10 cellular contexts compared by ENCODE assay signal in genomic region chr1:202105571-202106339, GRCh38. TPM values are rescaled to one million over a fixed set of nuclear protein-coding genes. Genes with fewer than 3 reads are reported as not detected.
A peak's percentile ranks its signal among the peaks of the same experiment; 100 is the strongest.
DNase-seq lines count a peak whose midpoint lies in the region; ATAC-seq lines count a peak whose summit lies in the region.
"Had no signal": no experiment of that assay in that cellular context is flagged by ENCODE, and none has a peak within 500 bp of the region (broad histone marks: within the 10 kb centered on the region; RNA-seq: fewer than 3 reads in every experiment).

No MANE protein-coding gene starts in this region.

- H3K4me3 ChIP-seq in ACC112 (ENCODE audit: low read depth, low read length) (no peak overlapping the region), HUES6 (ENCODE audit: low read depth, low read length) (peak overlapping the region; percentile 38), iPS-15b (ENCODE audit: low read depth, low read length) (peak overlapping the region; percentile 18)
- H3K4me3 ChIP-seq: sigmoid colon had no signal

- no peak for ATAC-seq in HG02884 (IDR thresholded peaks at IDR 0.05; ENCODE audit: unreplicated experiment)

- intact Hi-C loops in activated T-helper 1 cell treated with anti-CD3 and anti-CD28 coated beads, Interleukin-12 subunit alpha, Interleukin-12 subunit beta, Interleukin-2, Interleukin-4 antibody, amounts not matched to agents 30 ng/mL and 10 ng/mL and 1 ng/mL, durations not matched to agents 14 hours and 24 hours and 36 hours (cut with micrococcal nuclease), result no loop called here

- no peaks in the 10 kb centered on the region for H3K36me3 Mint-ChIP-seq in activated T-helper 1 cell treated with anti-CD3 and anti-CD28 coated beads, Interleukin-12 subunit alpha, Interleukin-12 subunit beta, Interleukin-2, Interleukin-4 antibody, amounts not matched to agents 30 ng/mL and 10 ng/mL and 1 ng/mL, durations not matched to agents 14 hours and 24 hours and 36 hours (ENCODE audit: low read depth)

- no peak overlapping the region for H3K27ac Mint-ChIP-seq in activated T-helper 1 cell treated with anti-CD3 and anti-CD28 coated beads, Interleukin-12 subunit alpha, Interleukin-12 subunit beta, Interleukin-2, Interleukin-4 antibody, amounts not matched to agents 30 ng/mL and 10 ng/mL and 1 ng/mL, durations not matched to agents 14 hours and 24 hours and 36 hours
- H3K27ac Mint-ChIP-seq: activated naive CD8-positive, alpha-beta T cell had no signal

- H3K36me3 ChIP-seq in ACC112 (ENCODE audit: insufficient read depth, low read length) (no peaks in the 10 kb centered on the region), HUES6 (ENCODE audit: control insufficient read depth, insufficient read depth, low read length) (no peaks in the 10 kb centered on the region), iPS-15b (ENCODE audit: control insufficient read depth, insufficient read depth, low read length) (no peaks in the 10 kb centered on the region)
- H3K36me3 ChIP-seq: sigmoid colon had no signal

- H3K9me3 Mint-ChIP-seq in activated T-helper 1 cell treated with anti-CD3 and anti-CD28 coated beads, Interleukin-12 subunit alpha, Interleukin-12 subunit beta, Interleukin-2, Interleukin-4 antibody, amounts not matched to agents 30 ng/mL and 10 ng/mL and 1 ng/mL, durations not matched to agents 14 hours and 24 hours and 36 hours, result no peaks in the 10 kb centered on the region

- DNase-seq in T1000 (lab: John Stamatoyannopoulos, UW), result peak; percentile 61
- no peak for DNase-seq in effector CD4-positive, alpha-beta T cell
- DNase-seq in NOMO-1 (lab: John Stamatoyannopoulos, UW; ENCODE audit: unreplicated experiment in 2 of 2), result no peak
- DNase-seq in activated T-helper 1 cell treated with anti-CD3 and anti-CD28 coated beads, Interleukin-12 subunit alpha, Interleukin-12 subunit beta, Interleukin-2, Interleukin-4 antibody, amounts not matched to agents 30 ng/mL and 10 ng/mL and 1 ng/mL, durations not matched to agents 14 hours and 24 hours and 36 hours (ENCODE audit: low spot score), result no peak
- DNase-seq: sigmoid colon had no signal

- peak overlapping the region; percentile 56 for H3K9ac ChIP-seq in HUES6 (ENCODE audit: low read length)
- no peak overlapping the region for H3K9ac ChIP-seq in iPS-15b (ENCODE audit: low read depth, low read length)

- H3K27ac ChIP-seq in ACC112 (ENCODE audit: low read depth, low read length) (no peak overlapping the region), HUES6 (ENCODE audit: low read depth, low read length) (peak overlapping the region; percentile 54; the same call in 1 of the 2 replicates)

- peaks cover 15% of the 10 kb centered on the region for H3K4me1 ChIP-seq in ACC112 (ENCODE audit: control insufficient read depth, insufficient read depth, low read length, unreplicated experiment)
- peaks cover 44% of the 10 kb centered on the region for H3K4me1 ChIP-seq in HUES6 (ENCODE audit: control insufficient read depth, insufficient read depth, low read length)
- H3K4me1 ChIP-seq in iPS-15b (ENCODE audit: control insufficient read depth, insufficient read depth, low read length), result peaks cover 25% of the 10 kb centered on the region
- H3K4me1 ChIP-seq: sigmoid colon had no signal

- H2AFZ ChIP-seq in ACC112 (ENCODE audit: low read length, unreplicated experiment), result peak overlapping the region; percentile 55

- H3K4me1 Mint-ChIP-seq in activated T-helper 1 cell treated with anti-CD3 and anti-CD28 coated beads, Interleukin-12 subunit alpha, Interleukin-12 subunit beta, Interleukin-2, Interleukin-4 antibody, amounts not matched to agents 30 ng/mL and 10 ng/mL and 1 ng/mL, durations not matched to agents 14 hours and 24 hours and 36 hours (ENCODE audit: low read depth), result no peaks in the 10 kb centered on the region

- no peaks in the 10 kb centered on the region for H3K27me3 Mint-ChIP-seq in activated T-helper 1 cell treated with anti-CD3 and anti-CD28 coated beads, Interleukin-12 subunit alpha, Interleukin-12 subunit beta, Interleukin-2, Interleukin-4 antibody, amounts not matched to agents 30 ng/mL and 10 ng/mL and 1 ng/mL, durations not matched to agents 14 hours and 24 hours and 36 hours (ENCODE audit: insufficient read depth)
- H3K27me3 Mint-ChIP-seq: activated naive CD8-positive, alpha-beta T cell had no signal

- H3K27me3 ChIP-seq in ACC112 (ENCODE audit: insufficient read depth, low read length) (no peaks in the 10 kb centered on the region), HUES6 (ENCODE audit: control insufficient read depth, insufficient read depth, low read length) (no peaks in the 10 kb centered on the region), iPS-15b (ENCODE audit: control insufficient read depth, insufficient read depth, low read length) (no peaks in the 10 kb centered on the region)

- H3K4me3 Mint-ChIP-seq in activated T-helper 1 cell treated with anti-CD3 and anti-CD28 coated beads, Interleukin-12 subunit alpha, Interleukin-12 subunit beta, Interleukin-2, Interleukin-4 antibody, amounts not matched to agents 30 ng/mL and 10 ng/mL and 1 ng/mL, durations not matched to agents 14 hours and 24 hours and 36 hours, result no peak overlapping the region
- H3K4me3 Mint-ChIP-seq: activated naive CD8-positive, alpha-beta T cell had no signal

- H3K79me2 ChIP-seq in ACC112 (ENCODE audit: control insufficient read depth, insufficient read depth, low read length, unreplicated experiment), result no peaks in the 10 kb centered on the region

- H3K9me3 ChIP-seq in HUES6 (ENCODE audit: control insufficient read depth, insufficient read depth, low read depth, low read length) (no peaks in the 10 kb centered on the region), iPS-15b (ENCODE audit: control insufficient read depth, insufficient read depth, low read length) (no peaks in the 10 kb centered on the region)
- H3K9me3 ChIP-seq: sigmoid colon had no signal

RNA-seq across cellular contexts. Expression of gene GPR37L1, which starts 17.0 kb away (rescaled TPM):
- total RNA-seq in activated T-helper 1 cell treated with anti-CD3 and anti-CD28 coated beads, Interleukin-12 subunit alpha, Interleukin-12 subunit beta, Interleukin-2, Interleukin-4 antibody, amounts not matched to agents 30 ng/mL and 10 ng/mL and 1 ng/mL, durations not matched to agents 14 hours and 24 hours and 36 hours, result not detected in 2 replicates

RNA-seq across cellular contexts. Expression of gene ARL8A, which starts 38.8 kb away (rescaled TPM):
- total RNA-seq in activated T-helper 1 cell treated with anti-CD3 and anti-CD28 coated beads, Interleukin-12 subunit alpha, Interleukin-12 subunit beta, Interleukin-2, Interleukin-4 antibody, amounts not matched to agents 30 ng/mL and 10 ng/mL and 1 ng/mL, durations not matched to agents 14 hours and 24 hours and 36 hours, result 56.6 and 69.0 TPM in 2 replicates

RNA-seq across cellular contexts. Expression of gene PTPN7, which starts 54.6 kb away (rescaled TPM):
- total RNA-seq in activated T-helper 1 cell treated with anti-CD3 and anti-CD28 coated beads, Interleukin-12 subunit alpha, Interleukin-12 subunit beta, Interleukin-2, Interleukin-4 antibody, amounts not matched to agents 30 ng/mL and 10 ng/mL and 1 ng/mL, durations not matched to agents 14 hours and 24 hours and 36 hours, result 584 and 597 TPM in 2 replicates
